ENCODE assay signal across 16 cellular contexts in genomic region chr11:65310756-65311155, GRCh38. TPM values are rescaled to one million over a fixed set of nuclear protein-coding genes. Genes with fewer than 3 reads are reported as not detected.
DNase-seq lines count a peak whose midpoint lies in the region; TF ChIP-seq lines count a peak whose summit lies in the region.
"Had no signal": no experiment of that assay in that cellular context is flagged by ENCODE, and none has a peak within 500 bp of the region (broad histone marks: within the 10 kb centered on the region; RNA-seq: fewer than 3 reads in every experiment).

No MANE protein-coding gene starts in this region.

- no peaks in the 10 kb centered on the region for H3K27me3 ChIP-seq in WERI-Rb-1 (ENCODE audit: insufficient read depth, low read depth, severe bottlenecking)
- H3K27me3 ChIP-seq in spleen (replicated peaks in 1 of 7): peaks cover 0 to 12% (median 0%) of the 10 kb centered on the region in 7 donors
- H3K27me3 ChIP-seq in HAP-1 (ENCODE audit: low read depth): no peaks in the 10 kb centered on the region
- H3K27me3 ChIP-seq: gastrocnemius medialis, right lobe of liver had no signal

- peaks cover 2% of the 10 kb centered on the region; the same call in 1 of the 2 replicates for H3K36me3 ChIP-seq in WERI-Rb-1
- H3K36me3 ChIP-seq in spleen: peaks cover 0 to 7% (median 0%) of the 10 kb centered on the region in 6 donors
- H3K36me3 ChIP-seq in HAP-1 (replicated peaks): no peaks in the 10 kb centered on the region; the same call in none of the 2 replicates
- H3K36me3 ChIP-seq: gastrocnemius medialis, right lobe of liver had no signal

- peak; percentile 58 for DNase-seq in LHCN-M2 (ENCODE audit: low read depth)
- DNase-seq in WERI-Rb-1: peak; percentile 92
- DNase-seq in fibroblast of the aortic adventitia (ENCODE audit: low read depth): peak; percentile 81
- DNase-seq in spleen: no peak
- no peak for DNase-seq in inferior parietal cortex (ENCODE audit: extremely low spot score)
- no peak for DNase-seq in HAP-1 (ENCODE audit: low spot score in 2 of 2)
- no peak for DNase-seq in NCI-H748 (lab: John Stamatoyannopoulos, UW; ENCODE audit: unreplicated experiment)
- DNase-seq in HuH-7.5 (ENCODE audit: low spot score): no peak
- DNase-seq: activated CD4-positive, alpha-beta T cell treated with anti-CD3 and anti-CD28 coated beads for 48 hours; activated naive CD4-positive, alpha-beta T cell treated with anti-CD3 and anti-CD28 coated beads, Interleukin-2, amount 10 ng/mL, durations not matched to agents 7 days and 5 days; stimulated activated CD4-positive, alpha-beta T cell treated with anti-CD3 and anti-CD28 coated beads, Interleukin-4, amount 100 ng/mL, for 24 hours; trophoblast cell had no signal

- H3K4me1 ChIP-seq in spleen (peaks cover 20 to 90% (median 64%) of the 10 kb centered on the region in 6 donors), HAP-1 (peaks cover 3% of the 10 kb centered on the region; the same call in 1 of the 2 replicates)

- TF ChIP-seq CTCF in WERI-Rb-1 (IDR thresholded peaks at IDR 0.05; ENCODE audit: low read depth, low read length) (peak; percentile 17; the same call in 1 of the 2 replicates), fibroblast of the aortic adventitia (IDR thresholded peaks at IDR 0.05; ENCODE audit: insufficient read depth, low read length) (no peak), spleen (IDR thresholded peaks at IDR 0.05 in 8 of 11, conservative IDR thresholded peaks at IDR 0.05 in 3 of 11) (no peak)

- H3K4me3 ChIP-seq in WERI-Rb-1 (ENCODE audit: low read depth, low read length) (no peak overlapping the region; the same call in 1 of the 2 replicates), fibroblast of the aortic adventitia (ENCODE audit: low read depth, low read length) (no peak overlapping the region), spleen (no peak overlapping the region), HAP-1 (no peak overlapping the region)
- H3K4me3 ChIP-seq: gastrocnemius medialis, right lobe of liver had no signal

- H3K9me3 ChIP-seq in WERI-Rb-1 (ENCODE audit: severe bottlenecking) (no peaks in the 10 kb centered on the region), spleen (no peaks in the 10 kb centered on the region), HAP-1 (no peaks in the 10 kb centered on the region)
- H3K9me3 ChIP-seq: gastrocnemius medialis, right lobe of liver had no signal

- in situ Hi-C loops in HAP-1 (cut with MboI; ENCODE audit: low sequenced_read_pairs): no loop called here

- intact Hi-C loops in spleen (cut with DNase I; ENCODE audit: low total_unique reads): no loop called here

- H3K27ac ChIP-seq in WERI-Rb-1 (peak overlapping the region; percentile 78), spleen (peak overlapping the region in 5 of 8 donors; percentile 27 to 82 (median 43))
- H3K27ac ChIP-seq: C4-2B, gastrocnemius medialis, right lobe of liver had no signal

- no peak for TF ChIP-seq POLR2A in spleen (IDR thresholded peaks at IDR 0.05)

- 57 to 91% (median 66%) methylated on average over 3 to 5 of the region's 5 CpGs for WGBS in spleen, 5 donors

RNA-seq across cellular contexts. Expression of gene CDC42EP2, which starts 3.9 kb away (rescaled TPM):
- 10.2 and 20.5 TPM in 2 replicates for total RNA-seq in LHCN-M2 (2014; rRNA removed)
- 26.2 TPM for polyA plus RNA-seq in LHCN-M2 (2012)
- total RNA-seq in fibroblast of the aortic adventitia (ENCODE audit: low replicate concordance): 4.7 and 28.0 TPM in 2 replicates
- total RNA-seq in spleen: 10 to 100 TPM; 14.5 to 48.0 (median 26.4) TPM
- polyA plus RNA-seq in spleen: 10 to 100 TPM in 1 of 3 donors, 1 to 10 TPM in 2; 4.2 to 13.4 (median 7.1) TPM

RNA-seq across cellular contexts. Expression of gene DPF2, which starts 22.9 kb away (rescaled TPM):
- total RNA-seq in LHCN-M2 (2014; rRNA removed) (32.1 and 41.6 TPM in 2 replicates), fibroblast of the aortic adventitia (ENCODE audit: low replicate concordance) (46.4 and 75.9 TPM in 2 replicates), spleen (10 to 100 TPM; 35.7 to 67.0 (median 51.5) TPM)
- 34.4 TPM for polyA plus RNA-seq in LHCN-M2 (2012)
- polyA plus RNA-seq in spleen: 10 to 100 TPM; 20.5 to 27.2 (median 24.3) TPM

RNA-seq across cellular contexts. Expression of gene TIGD3, which starts 43.8 kb away (rescaled TPM):
- total RNA-seq in LHCN-M2 (2014; rRNA removed) (0.26 and 0.29 TPM in 2 replicates), fibroblast of the aortic adventitia (ENCODE audit: low replicate concordance) (0.27 TPM in 1 of 2 replicates, not detected in the other), spleen (1 to 10 TPM in 2 of 7 donors, under 1 TPM in 5; 0.56 to 2.7 (median 0.79) TPM)
- 0.13 TPM for polyA plus RNA-seq in LHCN-M2 (2012)
- 1 to 10 TPM; 1.1 to 2.1 (median 1.4) TPM for polyA plus RNA-seq in spleen
- total RNA-seq: mammary epithelial cell had no signal

RNA-seq across cellular contexts. Expression of gene POLA2, which starts 49.0 kb away (rescaled TPM):
- total RNA-seq in LHCN-M2 (2014; rRNA removed): 30.0 and 33.4 TPM in 2 replicates
- polyA plus RNA-seq in LHCN-M2 (2012): 19.5 TPM
- total RNA-seq in fibroblast of the aortic adventitia (ENCODE audit: low replicate concordance): 8.7 and 32.4 TPM in 2 replicates
- 10 to 100 TPM; 10.6 to 25.9 (median 19.1) TPM for total RNA-seq in spleen
- polyA plus RNA-seq in spleen: 10 to 100 TPM in 2 of 3 donors, 1 to 10 TPM in 1; 9.0 to 12.2 (median 10.7) TPM

Comparison
In these comparisons a context has a peak if more than half of its experiments do, and no peak if none do; other contexts are left out.
1. DNase-seq: peak in LHCN-M2 (single experiment), WERI-Rb-1 (single experiment) and fibroblast of the aortic adventitia (single experiment); none in spleen (single experiment), inferior parietal cortex (single experiment), HAP-1 (0 of 2), NCI-H748 (single experiment) and HuH-7.5 (single experiment).